In the genomic region with DNA sequence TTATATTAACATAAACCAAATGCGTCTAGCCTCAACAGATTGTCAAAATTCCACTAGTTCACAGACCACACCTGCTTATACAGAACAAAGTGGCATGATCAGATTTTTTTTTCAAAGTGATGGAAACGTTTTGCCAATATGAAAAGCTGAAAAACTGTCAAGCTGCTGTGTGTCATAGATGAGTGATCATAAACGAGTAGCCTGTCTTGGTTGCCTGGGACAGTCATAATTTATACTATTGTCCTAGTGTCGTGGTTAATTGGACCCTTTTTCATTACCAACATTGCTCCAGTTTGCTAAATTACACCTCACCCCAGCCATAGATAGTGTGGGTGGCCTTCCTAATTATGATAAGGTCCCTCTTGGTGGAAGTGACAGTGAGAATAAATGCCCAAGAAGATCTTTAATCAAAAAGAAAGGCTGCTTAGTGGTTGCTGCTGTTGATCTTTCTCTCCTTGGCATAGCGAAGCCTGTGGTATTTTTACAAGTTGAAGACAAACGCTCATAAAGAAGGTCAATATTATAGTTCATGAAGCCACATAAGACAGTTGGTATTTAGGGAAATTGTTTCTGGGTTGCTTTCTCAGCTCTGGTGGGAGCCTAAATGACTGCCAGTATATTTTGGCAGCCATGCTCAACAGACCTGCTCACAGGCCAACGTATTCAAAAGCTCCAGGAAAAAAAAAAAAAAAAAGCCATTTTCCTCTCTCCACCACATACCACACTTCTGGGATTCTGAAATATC, we compare ENCODE assay signal across 16 cellular contexts.
"Had no signal": no experiment of that assay in that cellular context is flagged by ENCODE, and none has a peak within 500 bp of the region (broad histone marks: within the 10 kb centered on the region; RNA-seq: fewer than 3 reads in every experiment).

No MANE protein-coding gene starts in this region.

- H3K9ac ChIP-seq: parathyroid adenoma had no signal

- H3K27me3 Mint-ChIP-seq: naive B cell had no signal

- H3K4me3 Mint-ChIP-seq: activated CD8-positive, alpha-beta T cell treated with anti-CD3 and anti-CD28 coated beads, Interleukin-2, amount 10 ng/mL, durations not matched to agents 7 days and 5 days; naive B cell; stimulated activated effector memory CD8-positive, alpha-beta T cell treated with anti-CD3 and anti-CD28 coated beads, Interleukin-12 subunit alpha, Interleukin-12 subunit beta, amount 100 ng/mL, for 72 hours had no signal

- DNase-seq: activated CD8-positive, alpha-beta memory T cell treated with anti-CD3 and anti-CD28 coated beads, Interleukin-2, amount 50 U/mL, for 48 hours; activated CD8-positive, alpha-beta T cell treated with anti-CD3 and anti-CD28 coated beads, Interleukin-2, amount 10 ng/mL, durations not matched to agents 7 days and 5 days; central memory CD4-positive, alpha-beta T cell; dermis blood vessel endothelial cell; foreskin fibroblast; glutamatergic neuron; lower lobe of right lung; midbrain; naive B cell; tibial artery had no signal

- H3K4me1 Mint-ChIP-seq: naive B cell; stimulated activated effector memory CD8-positive, alpha-beta T cell treated with anti-CD3 and anti-CD28 coated beads, Interleukin-12 subunit alpha, Interleukin-12 subunit beta, amount 100 ng/mL, for 72 hours had no signal

- H3K36me3 Mint-ChIP-seq: naive B cell; stimulated activated effector memory CD8-positive, alpha-beta T cell treated with anti-CD3 and anti-CD28 coated beads, Interleukin-12 subunit alpha, Interleukin-12 subunit beta, amount 100 ng/mL, for 72 hours had no signal

- H3K27ac Mint-ChIP-seq: activated CD8-positive, alpha-beta T cell treated with anti-CD3 and anti-CD28 coated beads, Interleukin-2, amount 10 ng/mL, durations not matched to agents 7 days and 5 days; naive B cell; stimulated activated effector memory CD8-positive, alpha-beta T cell treated with anti-CD3 and anti-CD28 coated beads, Interleukin-12 subunit alpha, Interleukin-12 subunit beta, amount 100 ng/mL, for 72 hours had no signal

- H3K4me1 ChIP-seq: ascending aorta, esophagus muscularis mucosa, lower lobe of right lung, parathyroid adenoma, right atrium auricular region had no signal

- H3K9me3 ChIP-seq: ascending aorta, esophagus muscularis mucosa, lower lobe of right lung, right atrium auricular region, tibial artery had no signal

- ATAC-seq: activated CD8-positive, alpha-beta T cell treated with anti-CD3 and anti-CD28 coated beads, Interleukin-2, amount 10 ng/mL, durations not matched to agents 7 days and 5 days; lower lobe of right lung; stimulated activated effector memory CD8-positive, alpha-beta T cell treated with anti-CD3 and anti-CD28 coated beads, Interleukin-12 subunit alpha, Interleukin-12 subunit beta, amount 100 ng/mL, for 72 hours had no signal

- H3K4me3 ChIP-seq: ascending aorta, esophagus muscularis mucosa, lower lobe of right lung, right atrium auricular region, skin epidermis, tibial artery had no signal

- H3K36me3 ChIP-seq: ascending aorta, esophagus muscularis mucosa, lower lobe of right lung, right atrium auricular region, tibial artery had no signal

- H3K27ac ChIP-seq: ascending aorta, esophagus muscularis mucosa, lower lobe of right lung, parathyroid adenoma, right atrium auricular region, skin epidermis, tibial artery had no signal
